9 cellular contexts compared by ENCODE assay signal in genomic region chr4:40185830-40186664, GRCh38. TPM values are rescaled to one million over a fixed set of nuclear protein-coding genes. Genes with fewer than 3 reads are reported as not detected.
DNase-seq lines count a peak whose midpoint lies in the region; ATAC-seq and TF ChIP-seq lines count a peak whose summit lies in the region.
"Had no signal": no experiment of that assay in that cellular context is flagged by ENCODE, and none has a peak within 500 bp of the region (broad histone marks: within the 10 kb centered on the region; RNA-seq: fewer than 3 reads in every experiment).

No MANE protein-coding gene starts in this region.

- H3K27me3 ChIP-seq in adipocyte (replicated peaks; ENCODE audit: control insufficient read depth, insufficient read depth, low read length): no peaks in the 10 kb centered on the region

- ATAC-seq in GM18517 (IDR thresholded peaks at IDR 0.05; ENCODE audit: unreplicated experiment) (peak; percentile 43), HG03064 (IDR thresholded peaks at IDR 0.05; ENCODE audit: low read depth, unreplicated experiment) (peak; percentile 50), HG03521 (IDR thresholded peaks at IDR 0.05; ENCODE audit: unreplicated experiment) (no peak)
- no peak for ATAC-seq in activated CD4-positive, CD25-positive, alpha-beta regulatory T cell treated with anti-CD3 and anti-CD28 coated beads, Interleukin-2, amount 50 U/mL, for 24 hours

- TF ChIP-seq CTCF in 22Rv1 (IDR thresholded peaks at IDR 0.05): no peak

- no peaks in the 10 kb centered on the region for H3K36me3 ChIP-seq in adipocyte (ENCODE audit: control insufficient read depth, insufficient read depth, low read length, severe bottlenecking)

- H3K4me3 ChIP-seq in adipocyte (ENCODE audit: low read length): no peak overlapping the region

- peak; percentile 45 for DNase-seq in adipocyte (ENCODE audit: low read depth)
- no peak for DNase-seq in DMS114 treated with DMSO at 0.1 percent for 48 hours (lab: John Stamatoyannopoulos, UW; ENCODE audit: unreplicated experiment)
- no peak for DNase-seq in mucosa of gallbladder (ENCODE audit: low spot score)
- DNase-seq: DMS 273 treated with DMSO at 0.1 percent for 48 hours had no signal

- H3K9me3 ChIP-seq in adipocyte (ENCODE audit: control insufficient read depth, low read length): no peaks in the 10 kb centered on the region

- H3K27ac ChIP-seq in 22Rv1: 0 out of 2 replicates have a peak overlapping the region, but pooled peaks have one; percentile 100

- H3K4me1 ChIP-seq in adipocyte (ENCODE audit: control insufficient read depth, insufficient read depth, low read length): peaks cover 30% of the 10 kb centered on the region

- no peak overlapping the region for H3K9ac ChIP-seq in adipocyte (ENCODE audit: low read length)

RNA-seq across cellular contexts. Expression of gene RHOH, which starts 10.8 kb away (rescaled TPM):
- 7.9 TPM for total RNA-seq in mucosa of gallbladder

Comparison
In these comparisons a context has a peak if more than half of its experiments do, and no peak if none do; other contexts are left out.
1. ATAC-seq: peak in GM18517 (single experiment) and HG03064 (single experiment); none in activated CD4-positive, CD25-positive, alpha-beta regulatory T cell treated with anti-CD3 and anti-CD28 coated beads, Interleukin-2, amount 50 U/mL, for 24 hours (0 of 2) and HG03521 (single experiment).